In genomic region chr2:74845217-74845751, GRCh38 we compare ENCODE assay signal across 9 cellular contexts. TPM values are rescaled to one million over a fixed set of nuclear protein-coding genes. Genes with fewer than 3 reads are reported as not detected.
DNase-seq lines count a peak whose midpoint lies in the region; TF ChIP-seq lines count a peak whose summit lies in the region.
"Had no signal": no experiment of that assay in that cellular context is flagged by ENCODE, and none has a peak within 500 bp of the region (broad histone marks: within the 10 kb centered on the region; RNA-seq: fewer than 3 reads in every experiment).

No MANE protein-coding gene starts in this region.

- H3K4me2 ChIP-seq in fibroblast of lung (ENCODE audit: extremely low read depth, insufficient read depth, low read length): peak overlapping the region; percentile 73
- H3K4me2 ChIP-seq: KMS-11 had no signal

- DNase-seq in DMS153 (lab: John Stamatoyannopoulos, UW) (peak; percentile 69), NCI-H2029 treated with DMSO at 0.1 percent for 48 hours (lab: John Stamatoyannopoulos, UW) (peak; percentile 77), fibroblast of lung (ENCODE audit: low read depth in 2 of 2) (peak; percentile 87 to 93), nucleus accumbens (lab: John Stamatoyannopoulos, UW) (peak in 29 of 56 donors; percentile 9 to 61 (median 29)), 8988T (no peak)
- peak; percentile 24 for DNase-seq in activated CD4-positive, alpha-beta T cell treated with anti-CD3 and anti-CD28 coated beads, Interleukin-2, amount 50 U/mL, for 1 hour
- no peak for DNase-seq in effector CD4-positive, alpha-beta T cell
- no peak for DNase-seq in effector CD8-positive, alpha-beta T cell (lab: John Stamatoyannopoulos, UW)

- H4K20me1 ChIP-seq in fibroblast of lung (ENCODE audit: control insufficient read depth, extremely low read depth, insufficient read depth, low read length): no peaks in the 10 kb centered on the region

- H3K27ac ChIP-seq in fibroblast of lung (ENCODE audit: insufficient read depth, low read length): peak overlapping the region; percentile 87
- H3K27ac ChIP-seq: KMS-11 had no signal

- H3K36me3 ChIP-seq in fibroblast of lung (ENCODE audit: control insufficient read depth, insufficient read depth, low read length): no peaks in the 10 kb centered on the region

- no peak for TF ChIP-seq CTCF in fibroblast of lung (conservative IDR thresholded peaks at IDR 0.05 in 1 of 2, IDR thresholded peaks at IDR 0.05 in 1 of 2; ENCODE audit: low read depth in 1 of 2, low read length in 2 of 2)

- H3K4me3 ChIP-seq in fibroblast of lung (replicated peaks in 1 of 4; ENCODE audit: control extremely low read depth in 1 of 4, insufficient read depth in 1 of 4, low read depth in 3 of 4, low read length in 4 of 4): peak overlapping the region in 1 of 4 experiments; percentile 14

- no peaks in the 10 kb centered on the region for H3K27me3 ChIP-seq in fibroblast of lung (ENCODE audit: control insufficient read depth, insufficient read depth, low read length)

- no peaks in the 10 kb centered on the region for H3K9me3 ChIP-seq in fibroblast of lung (ENCODE audit: control insufficient read depth, insufficient read depth, low read depth, low read length)

- peak overlapping the region; percentile 39 for H3K9ac ChIP-seq in fibroblast of lung (ENCODE audit: insufficient read depth, low read length)
- H3K9ac ChIP-seq: KMS-11 had no signal

- no peak overlapping the region for H2AFZ ChIP-seq in fibroblast of lung (ENCODE audit: low read length)

- peaks cover 46% of the 10 kb centered on the region for H3K4me1 ChIP-seq in fibroblast of lung (ENCODE audit: control insufficient read depth, extremely low read depth, insufficient read depth, low read length)

- H3K79me2 ChIP-seq in fibroblast of lung (ENCODE audit: control insufficient read depth, insufficient read depth, low read length): peaks cover 49% of the 10 kb centered on the region

RNA-seq across cellular contexts. Expression of gene HK2, which starts 11.4 kb away (rescaled TPM):
- 13.1 and 19.3 TPM in 2 replicates for total RNA-seq in fibroblast of lung
- 15.7 and 18.3 TPM in 2 replicates for polyA plus RNA-seq in fibroblast of lung
- 14.2 and 17.2 TPM in 2 replicates for polyA plus RNA-seq in fibroblast of lung (2012)
- 22.5 and 41.2 TPM in 2 replicates for polyA minus RNA-seq in fibroblast of lung (ENCODE audit: low replicate concordance)

Comparison
In these comparisons a context has a peak if more than half of its experiments do, and no peak if none do; other contexts are left out.
1. DNase-seq: peak in DMS153 (single experiment), NCI-H2029 treated with DMSO at 0.1 percent for 48 hours (single experiment), activated CD4-positive, alpha-beta T cell treated with anti-CD3 and anti-CD28 coated beads, Interleukin-2, amount 50 U/mL, for 1 hour (single experiment), fibroblast of lung (2 of 2) and nucleus accumbens (29 of 56); none in effector CD4-positive, alpha-beta T cell (single experiment), 8988T (single experiment) and effector CD8-positive, alpha-beta T cell (single experiment).